ENCODE assay signal across 8 cellular contexts in the genomic region with DNA sequence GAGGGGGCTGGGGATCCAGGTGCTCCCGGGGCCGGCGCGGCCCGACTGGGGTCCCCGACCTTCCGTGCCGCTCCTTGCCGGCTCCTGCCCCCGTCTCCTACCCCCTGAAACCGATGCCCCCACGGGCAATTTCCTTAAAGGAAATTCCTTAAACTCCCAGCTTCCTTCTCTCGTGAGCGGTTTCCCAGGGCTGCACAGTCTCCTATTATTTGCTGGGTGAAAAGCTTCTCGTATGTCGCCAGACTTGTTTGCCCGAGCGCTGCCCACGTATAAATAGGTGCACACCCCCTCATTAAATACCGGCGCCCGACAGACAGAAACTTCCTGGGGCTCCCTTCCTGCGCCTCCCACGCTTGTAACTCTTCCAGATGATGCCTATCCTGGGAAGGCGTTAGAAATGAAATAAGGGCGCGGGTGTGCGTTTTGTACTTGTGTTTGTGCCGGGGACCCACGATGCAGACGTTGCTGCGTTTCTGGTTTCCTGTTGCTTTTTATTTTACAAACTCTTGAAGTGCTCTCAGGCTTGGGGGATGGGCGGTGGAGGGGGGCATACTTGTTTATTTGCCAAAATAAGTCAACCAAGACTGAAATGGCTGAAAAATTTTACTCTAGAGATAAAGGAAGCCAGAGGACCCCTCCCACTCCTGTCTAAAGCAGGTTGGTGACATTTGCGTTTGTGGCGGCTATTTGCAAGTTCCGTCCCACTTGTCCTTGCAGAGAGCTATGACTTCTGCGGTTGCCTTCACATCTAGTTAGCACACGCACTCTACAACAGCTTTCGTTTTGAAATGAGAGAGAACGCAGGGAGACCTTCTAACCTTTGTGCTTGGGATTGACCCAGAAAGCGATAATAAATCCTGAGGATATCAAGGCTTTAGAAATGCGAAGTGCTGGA. TPM values are rescaled to one million over a fixed set of nuclear protein-coding genes. Genes with fewer than 3 reads are reported as not detected.
DNase-seq lines count a peak whose midpoint lies in the region; TF ChIP-seq lines count a peak whose summit lies in the region.

No MANE protein-coding gene starts in this region.

- no peaks in the 10 kb centered on the region for H4K20me1 ChIP-seq in GM23248 (ENCODE audit: insufficient read depth)

- intact Hi-C loops in Calu3 (cut with micrococcal nuclease; ENCODE audit: unreplicated experiment) = loop anchor here (2.0 kb wide), 1 partner anchor 13 kb away; no protein-coding TSS in a partner anchor

- no TSS peak for BruUV-seq in Calu3 (replicated peaks; lab: Mats Ljungman, UMichigan)

- H3K4me2 ChIP-seq in GM23248 (ENCODE audit: unreplicated experiment) = peak overlapping the region; percentile 94

- H3K4me3 Mint-ChIP-seq in Calu3 (ENCODE audit: low read depth, unreplicated experiment) = peak overlapping the region; percentile 85
- peak overlapping the region; percentile 81 for H3K4me3 Mint-ChIP-seq in osteocyte (ENCODE audit: unreplicated experiment)

- peaks cover 17% of the 10 kb centered on the region for H3K79me2 ChIP-seq in GM23248 (ENCODE audit: insufficient read depth)

- H2AFZ ChIP-seq in GM23248 = peak overlapping the region; percentile 84

- peaks cover 7% of the 10 kb centered on the region; the same call in 1 of the 2 replicates for H3F3A ChIP-seq in GM23248 (ENCODE audit: insufficient read depth)

- no peaks in the 10 kb centered on the region for H3K36me3 ChIP-seq in GM23248 (ENCODE audit: low read depth)

- 0 out of 2 replicates have a peak overlapping the region, but pooled peaks have one; percentile 5 for H3K27ac ChIP-seq in GM23248

- no peaks in the 10 kb centered on the region for H3K9me3 Mint-ChIP-seq in Calu3 (ENCODE audit: low read depth, unreplicated experiment)
- no peaks in the 10 kb centered on the region for H3K9me3 Mint-ChIP-seq in osteocyte (ENCODE audit: unreplicated experiment)

- peak overlapping the region; percentile 81 for H3K4me3 ChIP-seq in GM23248

- TF ChIP-seq CTCF in Calu3 (IDR thresholded peaks at IDR 0.05; ENCODE audit: unreplicated experiment) = no peak
- no peak for TF ChIP-seq CTCF in osteocyte (IDR thresholded peaks at IDR 0.05)

- in situ Hi-C loops in GM23248 (cut with MboI) = no loop called here

- H3K27me3 Mint-ChIP-seq in Calu3 (ENCODE audit: unreplicated experiment) = no peaks in the 10 kb centered on the region
- H3K27me3 Mint-ChIP-seq in osteocyte (ENCODE audit: unreplicated experiment) = no peaks in the 10 kb centered on the region

- H3K36me3 Mint-ChIP-seq in Calu3 (ENCODE audit: insufficient read depth, unreplicated experiment) = peaks cover 74% of the 10 kb centered on the region
- peaks cover 2% of the 10 kb centered on the region for H3K36me3 Mint-ChIP-seq in osteocyte (ENCODE audit: unreplicated experiment)

- H3K9ac ChIP-seq in GM23248 = peak overlapping the region; percentile 74

- CTCF ChIA-PET in Calu3 (lab: Charles Lee) = interaction anchor here (0.5 to 1.1 kb wide), 9 partner anchors 9 to 1048 kb away, joined by 3 to 9 read pairs (median 4); no protein-coding TSS in a partner anchor

- no peaks in the 10 kb centered on the region for H3K9me2 ChIP-seq in GM23248 (ENCODE audit: insufficient read depth)

- 2 to 3% methylated on average over 32 to 42 of the region's 42 CpGs for WGBS in GM23248 (ENCODE audit: low coverage in 1 of 2, low lambda C conversion rate in 2 of 2, missing lambda C conversion rate in 2 of 2), 2 experiments

- H3K27ac Mint-ChIP-seq in Calu3 (ENCODE audit: unreplicated experiment) (peak overlapping the region; percentile 74), osteocyte (ENCODE audit: unreplicated experiment) (peak overlapping the region; percentile 62)

- DNase-seq in Calu3 (peak; percentile 60), GM23248 (peak; percentile 78), NCI-H748 (lab: John Stamatoyannopoulos, UW; ENCODE audit: unreplicated experiment) (peak; percentile 69), glomerular visceral epithelial cell (ENCODE audit: extremely low spot score) (peak; percentile 43), osteocyte (ENCODE audit: extremely low spot score, unreplicated experiment) (no peak), T1000 (lab: John Stamatoyannopoulos, UW) (no peak), mesenteric fat pad (ENCODE audit: low spot score) (no peak)
- peak; percentile 43 for DNase-seq in activated naive CD4-positive, alpha-beta T cell treated with Interleukin-2 at 50 U/mL for 16 hours

- H3K4me1 ChIP-seq in GM23248 (ENCODE audit: insufficient read depth) = peaks cover 26% of the 10 kb centered on the region

- H3K9me3 ChIP-seq in GM23248 (ENCODE audit: low read depth) = no peaks in the 10 kb centered on the region

- H3K4me1 Mint-ChIP-seq in Calu3 (ENCODE audit: low read depth, unreplicated experiment) (peaks cover 56% of the 10 kb centered on the region), osteocyte (ENCODE audit: unreplicated experiment) (peaks cover 33% of the 10 kb centered on the region)

- no peaks in the 10 kb centered on the region for H3K27me3 ChIP-seq in GM23248 (replicated peaks; ENCODE audit: insufficient read depth)

RNA-seq across cellular contexts. Expression of a gene that starts 1.0 kb away (rescaled TPM):
- total RNA-seq in Calu3 (2022) = 234 and 246 TPM in 2 replicates
- total RNA-seq in GM23248 (2014; rRNA removed; shearing (Covaris generic)) = 16.3 and 16.4 TPM in 2 replicates
- 7.1 and 7.6 TPM in 2 replicates for polyA plus RNA-seq in GM23248 (2016; fragmentation: Nextera tagmentation; extraction: Ambion mirVana)
- 26.0 and 31.3 TPM in 2 replicates for total RNA-seq in osteocyte
- total RNA-seq in mesenteric fat pad = 30.2 TPM

RNA-seq across cellular contexts. Expression of a gene that starts 59.6 kb away (rescaled TPM):
- total RNA-seq in Calu3 (2022) (104 and 118 TPM in 2 replicates), osteocyte (27.5 and 29.9 TPM in 2 replicates), mesenteric fat pad (27.5 TPM)
- total RNA-seq in GM23248 (2014; rRNA removed; shearing (Covaris generic)) = 26.1 and 31.3 TPM in 2 replicates
- polyA plus RNA-seq in GM23248 (2016; fragmentation: Nextera tagmentation; extraction: Ambion mirVana) = 19.1 and 19.9 TPM in 2 replicates

Comparison
In these comparisons a context has a peak if more than half of its experiments do, and no peak if none do; other contexts are left out.
1. DNase-seq: peak in Calu3 (single experiment), GM23248 (single experiment), NCI-H748 (single experiment), activated naive CD4-positive, alpha-beta T cell treated with Interleukin-2 at 50 U/mL for 16 hours (single experiment) and glomerular visceral epithelial cell (single experiment); none in osteocyte (single experiment), T1000 (single experiment) and mesenteric fat pad (single experiment).